ENCODE assay signal across 22 cellular contexts in the genomic region with DNA sequence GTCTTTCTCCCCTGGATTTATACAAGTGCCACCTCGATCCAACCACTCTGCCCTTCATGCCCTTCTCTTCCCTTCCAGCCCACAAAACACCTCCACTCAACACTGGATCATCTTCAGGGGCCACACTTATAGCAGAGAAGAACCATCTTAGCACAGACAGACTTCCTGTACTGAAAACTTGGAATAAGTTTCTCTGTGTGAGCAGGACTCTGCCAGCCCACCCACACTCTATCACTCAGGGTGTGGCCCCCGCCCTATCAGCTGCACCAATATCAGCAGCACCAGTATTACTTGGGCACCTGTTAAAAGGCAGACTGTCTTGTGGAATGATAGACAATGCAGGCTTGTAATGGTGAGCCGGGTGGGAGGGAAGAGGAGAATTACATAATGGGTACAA.
A peak's percentile ranks its signal among the peaks of the same experiment; 100 is the strongest.
DNase-seq lines count a peak whose midpoint lies in the region; ATAC-seq and TF ChIP-seq lines count a peak whose summit lies in the region.
"Had no signal": no experiment of that assay in that cellular context is flagged by ENCODE, and none has a peak within 500 bp of the region (broad histone marks: within the 10 kb centered on the region; RNA-seq: fewer than 3 reads in every experiment).

No MANE protein-coding gene starts in this region.

- H3K27ac Mint-ChIP-seq in activated CD4-positive, alpha-beta T cell treated with anti-CD3 and anti-CD28 coated beads, Interleukin-2, amount 10 ng/mL, durations not matched to agents 24 days and 14 days: peak overlapping the region; percentile 78
- H3K27ac Mint-ChIP-seq in activated naive CD8-positive, alpha-beta T cell treated with anti-CD3 and anti-CD28 coated beads, Interleukin-2, amount 10 ng/mL, durations not matched to agents 7 days and 5 days: peak overlapping the region; percentile 99
- H3K27ac Mint-ChIP-seq in nephron progenitor cell: peak overlapping the region; percentile 55
- H3K27ac Mint-ChIP-seq in WTC11: no peak overlapping the region

- peak overlapping the region; percentile 35 for H3K27ac ChIP-seq in KOPT-K1 (ENCODE audit: low read depth, low read length, poor library complexity, severe bottlenecking)
- H3K27ac ChIP-seq: thyroid gland had no signal

- H3K36me3 Mint-ChIP-seq in activated CD4-positive, alpha-beta T cell treated with anti-CD3 and anti-CD28 coated beads, Interleukin-2, amount 10 ng/mL, durations not matched to agents 24 days and 14 days (ENCODE audit: low read depth): peaks cover 23% of the 10 kb centered on the region
- H3K36me3 Mint-ChIP-seq in activated naive CD8-positive, alpha-beta T cell treated with anti-CD3 and anti-CD28 coated beads, Interleukin-2, amount 10 ng/mL, durations not matched to agents 7 days and 5 days: peaks cover 38% of the 10 kb centered on the region
- no peaks in the 10 kb centered on the region for H3K36me3 Mint-ChIP-seq in nephron progenitor cell (ENCODE audit: low read depth)
- H3K36me3 Mint-ChIP-seq in WTC11: no peaks in the 10 kb centered on the region

- no peaks in the 10 kb centered on the region for H3K9me3 Mint-ChIP-seq in activated CD4-positive, alpha-beta T cell treated with anti-CD3 and anti-CD28 coated beads, Interleukin-2, amount 10 ng/mL, durations not matched to agents 24 days and 14 days
- H3K9me3 Mint-ChIP-seq in activated naive CD8-positive, alpha-beta T cell treated with anti-CD3 and anti-CD28 coated beads, Interleukin-2, amount 10 ng/mL, durations not matched to agents 7 days and 5 days: no peaks in the 10 kb centered on the region
- no peaks in the 10 kb centered on the region for H3K9me3 Mint-ChIP-seq in nephron progenitor cell
- 0 out of 2 replicates have a peak, but pooled peaks cover 3% of the 10 kb centered on the region for H3K9me3 Mint-ChIP-seq in WTC11

- H3K4me1 Mint-ChIP-seq in activated CD4-positive, alpha-beta T cell treated with anti-CD3 and anti-CD28 coated beads, Interleukin-2, amount 10 ng/mL, durations not matched to agents 24 days and 14 days: peaks cover 74% of the 10 kb centered on the region
- peaks cover 72% of the 10 kb centered on the region for H3K4me1 Mint-ChIP-seq in activated naive CD8-positive, alpha-beta T cell treated with anti-CD3 and anti-CD28 coated beads, Interleukin-2, amount 10 ng/mL, durations not matched to agents 7 days and 5 days
- peaks cover 40% of the 10 kb centered on the region for H3K4me1 Mint-ChIP-seq in nephron progenitor cell
- peaks cover 19% of the 10 kb centered on the region for H3K4me1 Mint-ChIP-seq in WTC11

- no peaks in the 10 kb centered on the region for H3K9me3 ChIP-seq in KOPT-K1 (ENCODE audit: insufficient read depth, low read length, poor library complexity, severe bottlenecking)
- H3K9me3 ChIP-seq: thyroid gland had no signal

- peak overlapping the region; percentile 72 for H3K4me3 Mint-ChIP-seq in activated CD4-positive, alpha-beta T cell treated with anti-CD3 and anti-CD28 coated beads, Interleukin-2, amount 10 ng/mL, durations not matched to agents 24 days and 14 days
- peak overlapping the region; percentile 82 for H3K4me3 Mint-ChIP-seq in activated naive CD8-positive, alpha-beta T cell treated with anti-CD3 and anti-CD28 coated beads, Interleukin-2, amount 10 ng/mL, durations not matched to agents 7 days and 5 days
- no peak overlapping the region for H3K4me3 Mint-ChIP-seq in nephron progenitor cell
- H3K4me3 Mint-ChIP-seq in WTC11: no peak overlapping the region

- POLR2A ChIA-PET in activated naive CD8-positive, alpha-beta T cell treated with anti-CD3 and anti-CD28 coated beads, Interleukin-2, amount 10 ng/mL, durations not matched to agents 7 days and 5 days (lab: Charles Lee): interaction anchor here (1.0 to 4.8 kb wide), 4 partner anchors 11 to 110 kb away, joined by 4 to 73 read pairs (median 14); partner anchors contain the start of gene SCML4
- POLR2A ChIA-PET in WTC11 (lab: Charles Lee): no interaction called here

- H3K27me3 Mint-ChIP-seq in activated CD4-positive, alpha-beta T cell treated with anti-CD3 and anti-CD28 coated beads, Interleukin-2, amount 10 ng/mL, durations not matched to agents 24 days and 14 days: no peaks in the 10 kb centered on the region
- H3K27me3 Mint-ChIP-seq in activated naive CD8-positive, alpha-beta T cell treated with anti-CD3 and anti-CD28 coated beads, Interleukin-2, amount 10 ng/mL, durations not matched to agents 7 days and 5 days: no peaks in the 10 kb centered on the region
- H3K27me3 Mint-ChIP-seq in nephron progenitor cell (ENCODE audit: low read depth, poor library complexity) (peaks cover 11% of the 10 kb centered on the region), WTC11 (ENCODE audit: low read depth) (peaks cover 5% of the 10 kb centered on the region)

- peak; percentile 1 for ATAC-seq in activated naive CD8-positive, alpha-beta T cell treated with anti-CD3 and anti-CD28 coated beads, Interleukin-2, amount 10 ng/mL, durations not matched to agents 7 days and 5 days (ENCODE audit: low read depth)
- ATAC-seq in WTC11 (no peak), GM18498 (IDR thresholded peaks at IDR 0.05; ENCODE audit: unreplicated experiment) (no peak)
- ATAC-seq: GM12878, HCT116 had no signal

- no peak for TF ChIP-seq CTCF in nephron progenitor cell (IDR thresholded peaks at IDR 0.05)
- no peak for TF ChIP-seq CTCF in WTC11 (IDR thresholded peaks at IDR 0.05)

- peak; percentile 57 for DNase-seq in activated CD4-positive, alpha-beta T cell treated with anti-CD3 and anti-CD28 coated beads, Interleukin-2, amount 10 ng/mL, durations not matched to agents 24 days and 14 days
- no peak for DNase-seq in activated CD4-positive, alpha-beta T cell treated with anti-CD3 and anti-CD28 coated beads, Interleukin-2, amount 50 U/mL, for 48 hours
- DNase-seq in activated naive CD8-positive, alpha-beta T cell treated with anti-CD3 and anti-CD28 coated beads, Interleukin-2, amount 10 ng/mL, durations not matched to agents 7 days and 5 days: no peak
- no peak for DNase-seq in nephron progenitor cell
- DNase-seq in WTC11 (ENCODE audit: low spot score): no peak
- no peak for DNase-seq in NCI-H146 (lab: John Stamatoyannopoulos, UW)
- DNase-seq: activated CD4-positive, CD25-positive, alpha-beta regulatory T cell treated with anti-CD3 and anti-CD28 coated beads, Interleukin-2, amount 50 U/mL, for 72 hours; C1 segment of cervical spinal cord; cortex of kidney; DMS153; foreskin melanocyte; GF-D8; Karpas-422; NCI-H1105 treated with DMSO at 0.1 percent for 48 hours; NCI-H526 treated with DMSO at 0.1 percent for 48 hours; stimulated activated CD4-positive, alpha-beta T cell treated with anti-CD3 and anti-CD28 coated beads, Interleukin-12 subunit alpha, Interleukin-12 subunit beta, amount 100 ng/mL, for 4 hours; T1000; thyroid gland had no signal

- no peaks in the 10 kb centered on the region for H3K36me3 ChIP-seq in KOPT-K1 (ENCODE audit: insufficient read depth, low read length)
- H3K36me3 ChIP-seq: thyroid gland had no signal

- intact Hi-C loops in activated CD4-positive, alpha-beta T cell treated with anti-CD3 and anti-CD28 coated beads, Interleukin-2, amount 10 ng/mL, durations not matched to agents 24 days and 14 days (cut with micrococcal nuclease): loop anchor here (2.0 to 10.0 kb wide), 3 partner anchors 47 to 1137 kb away; no protein-coding TSS in a partner anchor

- CTCF ChIA-PET in WTC11 (lab: Charles Lee): interaction anchor here (1.1 kb wide), 1 partner anchor 111 kb away, joined by 3 read pairs; no protein-coding TSS in a partner anchor

TF ChIP-seq in WTC11, 78 proteins besides CTCF, POLR2A, EP300 and RAD21 (continues in another document):
- no peak for TF ChIP-seq MXD4 (CRISPR knock-in tag; IDR thresholded peaks at IDR 0.05; ENCODE audit: borderline replicate concordance)
- TF ChIP-seq, protein P1, sequence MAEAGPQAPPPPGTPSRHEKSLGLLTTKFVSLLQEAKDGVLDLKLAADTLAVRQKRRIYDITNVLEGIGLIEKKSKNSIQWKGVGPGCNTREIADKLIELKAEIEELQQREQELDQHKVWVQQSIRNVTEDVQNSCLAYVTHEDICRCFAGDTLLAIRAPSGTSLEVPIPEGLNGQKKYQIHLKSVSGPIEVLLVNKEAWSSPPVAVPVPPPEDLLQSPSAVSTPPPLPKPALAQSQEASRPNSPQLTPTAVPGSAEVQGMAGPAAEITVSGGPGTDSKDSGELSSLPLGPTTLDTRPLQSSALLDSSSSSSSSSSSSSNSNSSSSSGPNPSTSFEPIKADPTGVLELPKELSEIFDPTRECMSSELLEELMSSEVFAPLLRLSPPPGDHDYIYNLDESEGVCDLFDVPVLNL (CRISPR knock-in tag; IDR thresholded peaks at IDR 0.05; ENCODE audit: borderline replicate concordance, low read depth): no peak
- no peak for TF ChIP-seq ETV6 (CRISPR knock-in tag; IDR thresholded peaks at IDR 0.05)
- no peak for TF ChIP-seq NR3C1 (CRISPR knock-in tag; conservative IDR thresholded peaks at IDR 0.05; ENCODE audit: low read depth)
- TF ChIP-seq, protein P2, sequence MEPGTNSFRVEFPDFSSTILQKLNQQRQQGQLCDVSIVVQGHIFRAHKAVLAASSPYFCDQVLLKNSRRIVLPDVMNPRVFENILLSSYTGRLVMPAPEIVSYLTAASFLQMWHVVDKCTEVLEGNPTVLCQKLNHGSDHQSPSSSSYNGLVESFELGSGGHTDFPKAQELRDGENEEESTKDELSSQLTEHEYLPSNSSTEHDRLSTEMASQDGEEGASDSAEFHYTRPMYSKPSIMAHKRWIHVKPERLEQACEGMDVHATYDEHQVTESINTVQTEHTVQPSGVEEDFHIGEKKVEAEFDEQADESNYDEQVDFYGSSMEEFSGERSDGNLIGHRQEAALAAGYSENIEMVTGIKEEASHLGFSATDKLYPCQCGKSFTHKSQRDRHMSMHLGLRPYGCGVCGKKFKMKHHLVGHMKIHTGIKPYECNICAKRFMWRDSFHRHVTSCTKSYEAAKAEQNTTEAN (CRISPR knock-in tag; IDR thresholded peaks at IDR 0.05): no peak
- TF ChIP-seq EMX1 (CRISPR knock-in tag; IDR thresholded peaks at IDR 0.05): no peak
- TF ChIP-seq, protein P3, sequence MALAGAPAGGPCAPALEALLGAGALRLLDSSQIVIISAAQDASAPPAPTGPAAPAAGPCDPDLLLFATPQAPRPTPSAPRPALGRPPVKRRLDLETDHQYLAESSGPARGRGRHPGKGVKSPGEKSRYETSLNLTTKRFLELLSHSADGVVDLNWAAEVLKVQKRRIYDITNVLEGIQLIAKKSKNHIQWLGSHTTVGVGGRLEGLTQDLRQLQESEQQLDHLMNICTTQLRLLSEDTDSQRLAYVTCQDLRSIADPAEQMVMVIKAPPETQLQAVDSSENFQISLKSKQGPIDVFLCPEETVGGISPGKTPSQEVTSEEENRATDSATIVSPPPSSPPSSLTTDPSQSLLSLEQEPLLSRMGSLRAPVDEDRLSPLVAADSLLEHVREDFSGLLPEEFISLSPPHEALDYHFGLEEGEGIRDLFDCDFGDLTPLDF (CRISPR knock-in tag; IDR thresholded peaks at IDR 0.05): no peak

Comparison
In these comparisons a context has a peak if more than half of its experiments do, and no peak if none do; other contexts are left out.
1. H3K4me3 Mint-ChIP-seq: peak in activated CD4-positive, alpha-beta T cell treated with anti-CD3 and anti-CD28 coated beads, Interleukin-2, amount 10 ng/mL, durations not matched to agents 24 days and 14 days (single experiment) and activated naive CD8-positive, alpha-beta T cell treated with anti-CD3 and anti-CD28 coated beads, Interleukin-2, amount 10 ng/mL, durations not matched to agents 7 days and 5 days (single experiment); none in nephron progenitor cell (single experiment) and WTC11 (single experiment).